ENCODE assay signal across 8 cellular contexts in genomic region chr20:20500312-20500711, GRCh38.
"Had no signal": no experiment of that assay in that cellular context is flagged by ENCODE, and none has a peak within 500 bp of the region (broad histone marks: within the 10 kb centered on the region; RNA-seq: fewer than 3 reads in every experiment).

No MANE protein-coding gene starts in this region.

- H3K27ac Mint-ChIP-seq: GM23338, H9, IgD-negative memory B cell had no signal

- H3K27me3 Mint-ChIP-seq: IgD-negative memory B cell had no signal

- H3K4me3 ChIP-seq: GM23338 had no signal

- H3K4me1 Mint-ChIP-seq: GM23338, H9, IgD-negative memory B cell had no signal

- H3K4me3 Mint-ChIP-seq: GM23338, H9, IgD-negative memory B cell had no signal

- H3K9me3 Mint-ChIP-seq: GM23338, H9, IgD-negative memory B cell had no signal

- H2AFZ ChIP-seq: GM23338 had no signal

- DNase-seq: H9, HCEC 1CT, KBM-7 had no signal

- FAIRE-seq: H1, H54, HTR-8/SVneo had no signal

- H3K4me2 ChIP-seq: GM23338 had no signal

- ATAC-seq: GM23338 had no signal
